In the genomic region with DNA sequence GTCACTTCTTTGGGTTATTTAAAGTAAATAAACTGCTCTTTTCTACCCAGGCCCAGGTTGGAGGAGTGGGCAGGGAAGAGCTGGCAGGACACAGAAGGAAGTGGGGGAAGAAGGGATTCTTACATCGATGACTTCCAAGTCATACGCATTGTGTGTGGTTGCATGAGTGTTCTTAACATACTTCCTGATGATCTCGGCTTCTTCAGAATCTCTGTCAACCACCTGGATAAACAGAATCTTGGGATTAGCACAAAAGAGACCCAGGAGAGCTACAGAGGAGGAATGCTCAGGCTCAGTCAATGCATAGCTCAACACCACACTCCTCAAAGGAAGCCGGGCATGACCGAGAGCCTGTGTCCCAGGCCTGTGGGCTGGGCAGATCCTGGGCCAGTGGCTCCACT, we compare ENCODE assay signal across 18 cellular contexts. TPM values are rescaled to one million over a fixed set of nuclear protein-coding genes. Genes with fewer than 3 reads are reported as not detected.
DNase-seq lines count a peak whose midpoint lies in the region; ATAC-seq, FAIRE-seq and TF ChIP-seq lines count a peak whose summit lies in the region.
"Had no signal": no experiment of that assay in that cellular context is flagged by ENCODE, and none has a peak within 500 bp of the region (broad histone marks: within the 10 kb centered on the region; RNA-seq: fewer than 3 reads in every experiment).

No MANE protein-coding gene starts in this region.

- no peak overlapping the region for H3K27ac Mint-ChIP-seq in T-helper 2 cell treated with Interferon-gamma antibody and Interleukin-4, amounts not matched to agents 5 μg/mL and 100 μg/mL, for 36 hours
- H3K27ac Mint-ChIP-seq: stimulated activated memory B cell treated with anti-CD40 and anti-IgM and Interleukin-4, amounts not matched to agents 10 μg/mL and 1 μg/mL and 100 μg/mL, for 72 hours; T-cell; WTC11 had no signal

- TF ChIP-seq CTCF in D721Med (IDR thresholded peaks at IDR 0.05; ENCODE audit: insufficient read depth, missing control alignments), result no peak

- H3K36me3 Mint-ChIP-seq in T-helper 2 cell treated with Interferon-gamma antibody and Interleukin-4, amounts not matched to agents 5 μg/mL and 100 μg/mL, for 36 hours (ENCODE audit: low read depth), result peaks cover 53% of the 10 kb centered on the region

- H3K9me3 Mint-ChIP-seq in T-helper 2 cell treated with Interferon-gamma antibody and Interleukin-4, amounts not matched to agents 5 μg/mL and 100 μg/mL, for 36 hours, result no peaks in the 10 kb centered on the region
- H3K9me3 Mint-ChIP-seq: stimulated activated memory B cell treated with anti-CD40 and anti-IgM and Interleukin-4, amounts not matched to agents 10 μg/mL and 1 μg/mL and 100 μg/mL, for 72 hours; T-cell; WTC11 had no signal

- no peak overlapping the region for H3K4me3 Mint-ChIP-seq in T-helper 2 cell treated with Interferon-gamma antibody and Interleukin-4, amounts not matched to agents 5 μg/mL and 100 μg/mL, for 36 hours
- H3K4me3 Mint-ChIP-seq: stimulated activated memory B cell treated with anti-CD40 and anti-IgM and Interleukin-4, amounts not matched to agents 10 μg/mL and 1 μg/mL and 100 μg/mL, for 72 hours; T-cell; WTC11 had no signal

- DNase-seq in A172 (ENCODE audit: low spot score) (peak; percentile 15), HT1080 (ENCODE audit: low read depth) (peak; percentile 50), brain pericyte (ENCODE audit: low read depth, low spot score) (peak; percentile 47), kidney glomerular epithelial cell (lab: John Stamatoyannopoulos, UW) (peak; percentile 68), D721Med (ENCODE audit: insufficient read length, low spot score) (no peak)
- no peak for DNase-seq in T-helper 2 cell treated with Interferon-gamma antibody and Interleukin-4, amounts not matched to agents 5 μg/mL and 100 μg/mL, for 36 hours (ENCODE audit: low spot score)
- DNase-seq: hippocampal formation, left colon, NCI-H226, small intestine, T-cell, trophoblast cell had no signal

- ATAC-seq in GM18907 (IDR thresholded peaks at IDR 0.05; ENCODE audit: unreplicated experiment) (no peak), HG03139 (IDR thresholded peaks at IDR 0.05; ENCODE audit: unreplicated experiment) (no peak)
- ATAC-seq: A549; left colon; stimulated activated memory B cell treated with anti-CD40 and anti-IgM and Interleukin-4, amounts not matched to agents 10 μg/mL and 1 μg/mL and 100 μg/mL, for 72 hours; T-cell; WTC11 had no signal

- no peak for FAIRE-seq in D721Med (lab: Jason Lieb, UNC)
- FAIRE-seq: A549, H1, small intestine had no signal

- no peaks in the 10 kb centered on the region for H3K4me1 Mint-ChIP-seq in T-helper 2 cell treated with Interferon-gamma antibody and Interleukin-4, amounts not matched to agents 5 μg/mL and 100 μg/mL, for 36 hours (ENCODE audit: low read depth)
- H3K4me1 Mint-ChIP-seq: T-cell, WTC11 had no signal

- H3K27me3 Mint-ChIP-seq in T-helper 2 cell treated with Interferon-gamma antibody and Interleukin-4, amounts not matched to agents 5 μg/mL and 100 μg/mL, for 36 hours (ENCODE audit: low read depth), result no peaks in the 10 kb centered on the region
- H3K27me3 Mint-ChIP-seq: stimulated activated memory B cell treated with anti-CD40 and anti-IgM and Interleukin-4, amounts not matched to agents 10 μg/mL and 1 μg/mL and 100 μg/mL, for 72 hours; T-cell had no signal

RNA-seq across cellular contexts. Expression of gene PARP1, which starts 42.1 kb away (rescaled TPM):
- 216 and 238 TPM in 2 replicates for total RNA-seq in A172 (2014; rRNA removed; shearing (Covaris generic))
- 177 and 208 TPM in 2 replicates for total RNA-seq in HT1080 (2014; rRNA removed; shearing (Covaris generic))
- 176 and 210 TPM in 2 replicates for polyA plus RNA-seq in HT1080 (2015; cell fraction: cytosol; rRNA removed)
- polyA plus RNA-seq in HT1080 (2015; cell fraction: nucleus; rRNA removed), result 216 and 222 TPM in 2 replicates

RNA-seq across cellular contexts. Expression of gene LIN9, which starts 56.9 kb away (rescaled TPM):
- total RNA-seq in A172 (2014; rRNA removed; shearing (Covaris generic)), result 25.6 and 27.7 TPM in 2 replicates
- 11.5 and 12.1 TPM in 2 replicates for total RNA-seq in HT1080 (2014; rRNA removed; shearing (Covaris generic))
- 8.6 and 10.7 TPM in 2 replicates for polyA plus RNA-seq in HT1080 (2015; cell fraction: cytosol; rRNA removed)
- 16.4 and 19.3 TPM in 2 replicates for polyA plus RNA-seq in HT1080 (2015; cell fraction: nucleus; rRNA removed)

Comparison
In these comparisons a context has a peak if more than half of its experiments do, and no peak if none do; other contexts are left out.
1. DNase-seq: peak in A172 (single experiment), HT1080 (single experiment), brain pericyte (single experiment) and kidney glomerular epithelial cell (single experiment); none in D721Med (single experiment) and T-helper 2 cell treated with Interferon-gamma antibody and Interleukin-4, amounts not matched to agents 5 μg/mL and 100 μg/mL, for 36 hours (single experiment).